1 cellular context compared by ENCODE assay signal in genomic region chr10:95756061-95756751, GRCh38.
TF ChIP-seq lines count a peak whose summit lies in the region.

TSS of gene ENTPD1 (plus strand) at chr10:95756163. CDS start at chr10:95756240, 77 bp downstream.

TF ChIP-seq in GM12878, 131 proteins besides CTCF, POLR2A, EP300 and RAD21 (continued from another document and continues in another):
- no peak for TF ChIP-seq CUX1 (IDR thresholded peaks at IDR 0.05; ENCODE audit: insufficient replicate concordance, low read depth, low read length)
- TF ChIP-seq SMC3 (IDR thresholded peaks at IDR 0.05; ENCODE audit: borderline replicate concordance, low read length), result peak; percentile 9; the same call in 1 of the 2 replicates
- no peak for TF ChIP-seq MEF2B (IDR thresholded peaks at IDR 0.05; ENCODE audit: partially characterized antibody, poor library complexity, severe bottlenecking)
- no peak for TF ChIP-seq ATF2 (IDR thresholded peaks at IDR 0.05; ENCODE audit: low read length)
- no peak for TF ChIP-seq PAX8 (IDR thresholded peaks at IDR 0.05)
- no peak for TF ChIP-seq NBN (IDR thresholded peaks at IDR 0.05)
- TF ChIP-seq CBX3 (IDR thresholded peaks at IDR 0.05; ENCODE audit: borderline replicate concordance, low read depth), result no peak
- no peak for TF ChIP-seq WRNIP1 (IDR thresholded peaks at IDR 0.05; ENCODE audit: borderline replicate concordance, low read depth, low read length)
- TF ChIP-seq NRF1 (conservative IDR thresholded peaks at IDR 0.05; ENCODE audit: low read depth, low read length), result no peak
- TF ChIP-seq HDGF (IDR thresholded peaks at IDR 0.05), result no peak
- no peak for TF ChIP-seq CBX5 (IDR thresholded peaks at IDR 0.05; ENCODE audit: low read depth)
- peak; percentile 91 for TF ChIP-seq POLR2AphosphoS5 (IDR thresholded peaks at IDR 0.05; ENCODE audit: low read length)
- no peak for TF ChIP-seq SUPT20H (IDR thresholded peaks at IDR 0.05; ENCODE audit: borderline replicate concordance, control insufficient read depth, low read depth, low read length)
- no peak for TF ChIP-seq ETV6 (conservative IDR thresholded peaks at IDR 0.05 in 1 of 2, IDR thresholded peaks at IDR 0.05 in 1 of 2; ENCODE audit: borderline replicate concordance in 1 of 2, low read depth in 1 of 2)
- peak; percentile 94 for TF ChIP-seq POLR2AphosphoS2 (IDR thresholded peaks at IDR 0.05; ENCODE audit: low read depth, low read length)
- 0 out of 2 replicates have a peak, but pooled peaks have one; percentile 42 for TF ChIP-seq NFIC (IDR thresholded peaks at IDR 0.05; ENCODE audit: low read depth, low read length)
- no peak for TF ChIP-seq MTA2 (IDR thresholded peaks at IDR 0.05; ENCODE audit: low read depth)
- no peak for TF ChIP-seq MYC (IDR thresholded peaks at IDR 0.05; ENCODE audit: insufficient read depth, insufficient read length, insufficient replicate concordance, low read length, severe bottlenecking)
- TF ChIP-seq GATAD2B (conservative IDR thresholded peaks at IDR 0.05; ENCODE audit: low read depth), result 0 out of 2 replicates have a peak, but pooled peaks have one; percentile 28
- TF ChIP-seq ZBTB4 (CRISPR knock-in tag; IDR thresholded peaks at IDR 0.05), result no peak; the same call in 1 of the 2 replicates
- TF ChIP-seq SUZ12 (IDR thresholded peaks at IDR 0.05; ENCODE audit: unreplicated experiment), result no peak
- TF ChIP-seq KDM1A (IDR thresholded peaks at IDR 0.05; ENCODE audit: borderline replicate concordance), result no peak
- TF ChIP-seq NR2C1 (IDR thresholded peaks at IDR 0.05), result no peak
- no peak for TF ChIP-seq TARDBP (IDR thresholded peaks at IDR 0.05; ENCODE audit: borderline replicate concordance)
- TF ChIP-seq ZBED1 (IDR thresholded peaks at IDR 0.05; ENCODE audit: borderline replicate concordance), result no peak; the same call in 1 of the 2 replicates
- TF ChIP-seq ESRRA (IDR thresholded peaks at IDR 0.05; ENCODE audit: low read length), result no peak
- no peak for TF ChIP-seq YY1 (IDR thresholded peaks at IDR 0.05; ENCODE audit: low read depth, low read length)
- TF ChIP-seq, protein P1, sequence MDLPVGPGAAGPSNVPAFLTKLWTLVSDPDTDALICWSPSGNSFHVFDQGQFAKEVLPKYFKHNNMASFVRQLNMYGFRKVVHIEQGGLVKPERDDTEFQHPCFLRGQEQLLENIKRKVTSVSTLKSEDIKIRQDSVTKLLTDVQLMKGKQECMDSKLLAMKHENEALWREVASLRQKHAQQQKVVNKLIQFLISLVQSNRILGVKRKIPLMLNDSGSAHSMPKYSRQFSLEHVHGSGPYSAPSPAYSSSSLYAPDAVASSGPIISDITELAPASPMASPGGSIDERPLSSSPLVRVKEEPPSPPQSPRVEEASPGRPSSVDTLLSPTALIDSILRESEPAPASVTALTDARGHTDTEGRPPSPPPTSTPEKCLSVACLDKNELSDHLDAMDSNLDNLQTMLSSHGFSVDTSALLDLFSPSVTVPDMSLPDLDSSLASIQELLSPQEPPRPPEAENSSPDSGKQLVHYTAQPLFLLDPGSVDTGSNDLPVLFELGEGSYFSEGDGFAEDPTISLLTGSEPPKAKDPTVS (IDR thresholded peaks at IDR 0.05; ENCODE audit: low read depth, low read length), result no peak
- TF ChIP-seq IKZF2 (IDR thresholded peaks at IDR 0.05), result no peak
- no peak for TF ChIP-seq CREM (IDR thresholded peaks at IDR 0.05; ENCODE audit: low read depth)
- TF ChIP-seq, protein P2, sequence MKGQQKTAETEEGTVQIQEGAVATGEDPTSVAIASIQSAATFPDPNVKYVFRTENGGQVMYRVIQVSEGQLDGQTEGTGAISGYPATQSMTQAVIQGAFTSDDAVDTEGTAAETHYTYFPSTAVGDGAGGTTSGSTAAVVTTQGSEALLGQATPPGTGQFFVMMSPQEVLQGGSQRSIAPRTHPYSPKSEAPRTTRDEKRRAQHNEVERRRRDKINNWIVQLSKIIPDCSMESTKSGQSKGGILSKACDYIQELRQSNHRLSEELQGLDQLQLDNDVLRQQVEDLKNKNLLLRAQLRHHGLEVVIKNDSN (IDR thresholded peaks at IDR 0.05; ENCODE audit: borderline replicate concordance, extremely low read length, insufficient read depth, low read depth, low read length), result no peak
- no peak for TF ChIP-seq SIX5 (IDR thresholded peaks at IDR 0.05; ENCODE audit: low read depth, low read length, severe bottlenecking)
- TF ChIP-seq SP1 (IDR thresholded peaks at IDR 0.05; ENCODE audit: low read depth, low read length), result no peak
- TF ChIP-seq, protein P3, sequence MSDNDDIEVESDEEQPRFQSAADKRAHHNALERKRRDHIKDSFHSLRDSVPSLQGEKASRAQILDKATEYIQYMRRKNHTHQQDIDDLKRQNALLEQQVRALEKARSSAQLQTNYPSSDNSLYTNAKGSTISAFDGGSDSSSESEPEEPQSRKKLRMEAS (IDR thresholded peaks at IDR 0.05; ENCODE audit: low read depth, low read length), result no peak
- no peak for TF ChIP-seq TBL1XR1 (IDR thresholded peaks at IDR 0.05; ENCODE audit: low read depth, low read length)
- TF ChIP-seq RB1 (IDR thresholded peaks at IDR 0.05; ENCODE audit: borderline replicate concordance), result no peak; the same call in 1 of the 2 replicates
- TF ChIP-seq ZSCAN29 (IDR thresholded peaks at IDR 0.05), result no peak
- TF ChIP-seq ZNF384 (IDR thresholded peaks at IDR 0.05; ENCODE audit: borderline replicate concordance, low read depth, low read length), result no peak; the same call in 1 of the 2 replicates
- no peak for TF ChIP-seq RELA (IDR thresholded peaks at IDR 0.05; ENCODE audit: borderline replicate concordance, partially characterized antibody)
- TF ChIP-seq ZNF207 (IDR thresholded peaks at IDR 0.05; ENCODE audit: borderline replicate concordance), result no peak
- TF ChIP-seq ZNF274 (IDR thresholded peaks at IDR 0.05; ENCODE audit: insufficient read depth, insufficient read length), result no peak
- peak; percentile 10 for TF ChIP-seq SKIL (IDR thresholded peaks at IDR 0.05; ENCODE audit: low read depth, poor library complexity, severe bottlenecking)
- no peak for TF ChIP-seq ZNF622 (IDR thresholded peaks at IDR 0.05)
- TF ChIP-seq, protein P4, sequence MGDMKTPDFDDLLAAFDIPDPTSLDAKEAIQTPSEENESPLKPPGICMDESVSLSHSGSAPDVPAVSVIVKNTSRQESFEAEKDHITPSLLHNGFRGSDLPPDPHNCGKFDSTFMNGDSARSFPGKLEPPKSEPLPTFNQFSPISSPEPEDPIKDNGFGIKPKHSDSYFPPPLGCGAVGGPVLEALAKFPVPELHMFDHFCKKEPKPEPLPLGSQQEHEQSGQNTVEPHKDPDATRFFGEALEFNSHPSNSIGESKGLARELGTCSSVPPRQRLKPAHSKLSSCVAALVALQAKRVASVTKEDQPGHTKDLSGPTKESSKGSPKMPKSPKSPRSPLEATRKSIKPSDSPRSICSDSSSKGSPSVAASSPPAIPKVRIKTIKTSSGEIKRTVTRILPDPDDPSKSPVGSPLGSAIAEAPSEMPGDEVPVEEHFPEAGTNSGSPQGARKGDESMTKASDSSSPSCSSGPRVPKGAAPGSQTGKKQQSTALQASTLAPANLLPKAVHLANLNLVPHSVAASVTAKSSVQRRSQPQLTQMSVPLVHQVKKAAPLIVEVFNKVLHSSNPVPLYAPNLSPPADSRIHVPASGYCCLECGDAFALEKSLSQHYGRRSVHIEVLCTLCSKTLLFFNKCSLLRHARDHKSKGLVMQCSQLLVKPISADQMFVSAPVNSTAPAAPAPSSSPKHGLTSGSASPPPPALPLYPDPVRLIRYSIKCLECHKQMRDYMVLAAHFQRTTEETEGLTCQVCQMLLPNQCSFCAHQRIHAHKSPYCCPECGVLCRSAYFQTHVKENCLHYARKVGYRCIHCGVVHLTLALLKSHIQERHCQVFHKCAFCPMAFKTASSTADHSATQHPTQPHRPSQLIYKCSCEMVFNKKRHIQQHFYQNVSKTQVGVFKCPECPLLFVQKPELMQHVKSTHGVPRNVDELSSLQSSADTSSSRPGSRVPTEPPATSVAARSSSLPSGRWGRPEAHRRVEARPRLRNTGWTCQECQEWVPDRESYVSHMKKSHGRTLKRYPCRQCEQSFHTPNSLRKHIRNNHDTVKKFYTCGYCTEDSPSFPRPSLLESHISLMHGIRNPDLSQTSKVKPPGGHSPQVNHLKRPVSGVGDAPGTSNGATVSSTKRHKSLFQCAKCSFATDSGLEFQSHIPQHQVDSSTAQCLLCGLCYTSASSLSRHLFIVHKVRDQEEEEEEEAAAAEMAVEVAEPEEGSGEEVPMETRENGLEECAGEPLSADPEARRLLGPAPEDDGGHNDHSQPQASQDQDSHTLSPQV (IDR thresholded peaks at IDR 0.05), result no peak
- TF ChIP-seq TAF1 (IDR thresholded peaks at IDR 0.05; ENCODE audit: borderline replicate concordance, low read depth, low read length), result peak; percentile 45
- no peak for TF ChIP-seq HCFC1 (IDR thresholded peaks at IDR 0.05; ENCODE audit: low read length)
